ENCODE assay signal across 8 cellular contexts in genomic region chr14:69571879-69572633, GRCh38. TPM values are rescaled to one million over a fixed set of nuclear protein-coding genes. Genes with fewer than 3 reads are reported as not detected.
DNase-seq lines count a peak whose midpoint lies in the region; ATAC-seq and TF ChIP-seq lines count a peak whose summit lies in the region.

No MANE protein-coding gene starts in this region.

- H3K9me3 ChIP-seq in ascending aorta: no peaks in the 10 kb centered on the region
- H3K9me3 ChIP-seq in vagina: no peaks in the 10 kb centered on the region

- TF ChIP-seq CTCF in ascending aorta (IDR thresholded peaks at IDR 0.05) (no peak), vagina (IDR thresholded peaks at IDR 0.05) (no peak)

- H3K4me1 ChIP-seq in ascending aorta: peaks cover 9 to 19% of the 10 kb centered on the region in 2 donors
- peaks cover 27% of the 10 kb centered on the region for H3K4me1 ChIP-seq in vagina

- H3K4me3 ChIP-seq in ascending aorta (peak overlapping the region; percentile 56 to 68), vagina (peak overlapping the region; percentile 28 to 53)

- H3K36me3 ChIP-seq in ascending aorta (no peaks in the 10 kb centered on the region), vagina (no peaks in the 10 kb centered on the region)

- no peak for ATAC-seq in HG03045 (IDR thresholded peaks at IDR 0.05; ENCODE audit: unreplicated experiment)

- peaks cover 25% of the 10 kb centered on the region for H3K27me3 ChIP-seq in ascending aorta
- no peaks in the 10 kb centered on the region for H3K27me3 ChIP-seq in vagina

- DNase-seq in stimulated activated CD4-positive, alpha-beta T cell treated with anti-CD3 and anti-CD28 coated beads, Interleukin-15, amount 100 ng/mL, for 24 hours: peak; percentile 39
- no peak for DNase-seq in stimulated activated CD4-positive, alpha-beta T cell treated with anti-CD3 and anti-CD28 coated beads, Interleukin-4, amount 100 ng/mL, for 24 hours
- DNase-seq in ascending aorta (ENCODE audit: low spot score in 2 of 2) (no peak), left kidney (ENCODE audit: low read depth, low spot score) (peak; percentile 88), vagina (ENCODE audit: extremely low spot score in 2 of 2) (no peak), NCI-H128 (lab: John Stamatoyannopoulos, UW; ENCODE audit: unreplicated experiment) (no peak), anterior cingulate cortex (lab: John Stamatoyannopoulos, UW) (no peak)

- H3K27ac ChIP-seq in ascending aorta (no peak overlapping the region), vagina (no peak overlapping the region)

- TF ChIP-seq POLR2A in vagina (IDR thresholded peaks at IDR 0.05): no peak

- intact Hi-C loops in ascending aorta (cut with DNase I) (no loop called here), vagina (cut with DNase I) (loop anchor here (10.0 kb wide), 1 partner anchor 1013 kb away; no protein-coding TSS in a partner anchor)

RNA-seq across cellular contexts. Expression of gene CCDC177, which starts 2.6 kb away (rescaled TPM):
- total RNA-seq in ascending aorta (not detected), vagina (not detected)

RNA-seq across cellular contexts. Expression of gene SUSD6, which starts 39.3 kb away (rescaled TPM):
- total RNA-seq in ascending aorta: 23.3 TPM
- 36.6 TPM for total RNA-seq in vagina

Comparison
In these comparisons a context has a peak if more than half of its experiments do, and no peak if none do; other contexts are left out.
1. DNase-seq: peak in stimulated activated CD4-positive, alpha-beta T cell treated with anti-CD3 and anti-CD28 coated beads, Interleukin-15, amount 100 ng/mL, for 24 hours (single experiment) and left kidney (single experiment); none in stimulated activated CD4-positive, alpha-beta T cell treated with anti-CD3 and anti-CD28 coated beads, Interleukin-4, amount 100 ng/mL, for 24 hours (single experiment), ascending aorta (0 of 2), vagina (0 of 2), NCI-H128 (single experiment) and anterior cingulate cortex (0 of 58).